ENCODE assay signal across 1 cellular context in genomic region chr12:1668833-1669543, GRCh38.
A peak's percentile ranks its signal among the peaks of the same experiment; 100 is the strongest.
TF ChIP-seq lines count a peak whose summit lies in the region.

No MANE protein-coding gene starts in this region.

TF ChIP-seq in HepG2, 621 proteins besides CTCF, POLR2A, EP300 and RAD21 (continued from another document and continues in another):
- no peak for TF ChIP-seq ZNF646 (CRISPR knock-in tag; IDR thresholded peaks at IDR 0.05)
- peak; percentile 78; the same call in 1 of the 2 replicates for TF ChIP-seq GATAD2A (CRISPR knock-in tag; IDR thresholded peaks at IDR 0.05)
- peak; percentile 52; the same call in 1 of the 2 replicates for TF ChIP-seq NCOA2 (CRISPR knock-in tag; IDR thresholded peaks at IDR 0.05)
- TF ChIP-seq NR3C1 (CRISPR knock-in tag; IDR thresholded peaks at IDR 0.05) = no peak
- peak; percentile 68 for TF ChIP-seq MEF2D (CRISPR knock-in tag; IDR thresholded peaks at IDR 0.05)
- no peak for TF ChIP-seq HOXD1 (CRISPR knock-in tag; IDR thresholded peaks at IDR 0.05)
- no peak for TF ChIP-seq SNAPC5 (CRISPR knock-in tag; IDR thresholded peaks at IDR 0.05; ENCODE audit: borderline replicate concordance)
- TF ChIP-seq PAWR (CRISPR knock-in tag; IDR thresholded peaks at IDR 0.05; ENCODE audit: borderline replicate concordance) = no peak
- no peak for TF ChIP-seq ZNF878 (CRISPR knock-in tag; IDR thresholded peaks at IDR 0.05)
- TF ChIP-seq U2AF1 (optimal IDR thresholded peaks at IDR 0.05; ENCODE audit: low read depth, low read length) = no peak
- TF ChIP-seq ZNF253 (CRISPR knock-in tag; IDR thresholded peaks at IDR 0.05; ENCODE audit: borderline replicate concordance) = no peak
- no peak for TF ChIP-seq THAP9 (CRISPR knock-in tag; IDR thresholded peaks at IDR 0.05; ENCODE audit: borderline replicate concordance)
- TF ChIP-seq HNF4A (CRISPR knock-in tag; IDR thresholded peaks at IDR 0.05) = peak; percentile 72
- TF ChIP-seq DDIT3 (CRISPR knock-in tag; IDR thresholded peaks at IDR 0.05) = no peak
- no peak for TF ChIP-seq ZNF263 (CRISPR knock-in tag; IDR thresholded peaks at IDR 0.05)
- 0 out of 2 replicates have a peak, but pooled peaks have one; percentile 25 for TF ChIP-seq TP53 (CRISPR knock-in tag; conservative IDR thresholded peaks at IDR 0.05)
- no peak; the same call in 1 of the 2 replicates for TF ChIP-seq ZNF281 (CRISPR knock-in tag; IDR thresholded peaks at IDR 0.05; ENCODE audit: borderline replicate concordance)
- peak; percentile 68; the same call in 1 of the 2 replicates for TF ChIP-seq MAX (IDR thresholded peaks at IDR 0.05)
- no peak for TF ChIP-seq SRF (IDR thresholded peaks at IDR 0.05; ENCODE audit: low read depth, low read length)
- no peak for TF ChIP-seq NFE2 (CRISPR knock-in tag; IDR thresholded peaks at IDR 0.05)
- 0 out of 2 replicates have a peak, but pooled peaks have one; percentile 22 for TF ChIP-seq HNF1A (IDR thresholded peaks at IDR 0.05; ENCODE audit: low read depth)
- no peak for TF ChIP-seq HNF1A (CRISPR knock-in tag; IDR thresholded peaks at IDR 0.05; ENCODE audit: borderline replicate concordance)
- no peak for TF ChIP-seq ZNF407 (CRISPR knock-in tag; IDR thresholded peaks at IDR 0.05; ENCODE audit: not compliant biosample characterization)
- TF ChIP-seq NFE2L2 (IDR thresholded peaks at IDR 0.05; ENCODE audit: low read length) = no peak
- peak; percentile 30; the same call in 1 of the 2 replicates for TF ChIP-seq ZNF431 (CRISPR knock-in tag; IDR thresholded peaks at IDR 0.05; ENCODE audit: borderline replicate concordance, low read depth)
- peak; percentile 95; the same call in 1 of the 2 replicates for TF ChIP-seq FOXK1 (CRISPR knock-in tag; IDR thresholded peaks at IDR 0.05; ENCODE audit: borderline replicate concordance, low read depth)
- no peak for TF ChIP-seq CBX5 (CRISPR knock-in tag; IDR thresholded peaks at IDR 0.05; ENCODE audit: borderline replicate concordance)
